In genomic region chr15:56467626-56468025, GRCh38 we compare ENCODE assay signal across 13 cellular contexts.
"Had no signal": no experiment of that assay in that cellular context is flagged by ENCODE, and none has a peak within 500 bp of the region (broad histone marks: within the 10 kb centered on the region; RNA-seq: fewer than 3 reads in every experiment).

No MANE protein-coding gene starts in this region.

- H3K9me3 ChIP-seq: thoracic aorta had no signal

- H3K27ac ChIP-seq: parathyroid adenoma, thoracic aorta had no signal

- H2AFZ ChIP-seq: parathyroid adenoma had no signal

- H3K79me2 ChIP-seq: parathyroid adenoma had no signal

- ATAC-seq: left ventricle myocardium superior; stimulated activated naive CD8-positive, alpha-beta T cell treated with anti-CD3 and anti-CD28 coated beads, Interleukin-15, amount 100 ng/mL, for 72 hours had no signal

- DNase-seq: activated CD4-positive, alpha-beta T cell treated with anti-CD3 and anti-CD28 coated beads, Interleukin-2, amount 10 ng/mL, durations not matched to agents 7 days and 5 days; activated CD4-positive, CD25-positive, alpha-beta regulatory T cell; activated naive CD8-positive, alpha-beta T cell treated with anti-CD3 and anti-CD28 coated beads, Interleukin-2, amount 10 ng/mL, durations not matched to agents 7 days and 5 days; anterior cingulate cortex; dermis blood vessel endothelial cell; glutamatergic neuron; left ventricle myocardium superior; retina; stimulated activated CD4-positive, alpha-beta T cell treated with anti-CD3 and anti-CD28 coated beads, Interleukin-4, amount 100 ng/mL, for 4 hours; stimulated activated naive CD8-positive, alpha-beta T cell treated with anti-CD3 and anti-CD28 coated beads, Interleukin-15, amount 100 ng/mL, for 72 hours had no signal

- H3K9me3 Mint-ChIP-seq: activated CD4-positive, alpha-beta T cell treated with anti-CD3 and anti-CD28 coated beads, Interleukin-2, amount 10 ng/mL, durations not matched to agents 7 days and 5 days; activated naive CD8-positive, alpha-beta T cell treated with anti-CD3 and anti-CD28 coated beads, Interleukin-2, amount 10 ng/mL, durations not matched to agents 7 days and 5 days; immature natural killer cell; stimulated activated naive CD8-positive, alpha-beta T cell treated with anti-CD3 and anti-CD28 coated beads, Interleukin-15, amount 100 ng/mL, for 72 hours had no signal

- H3K36me3 Mint-ChIP-seq: activated naive CD8-positive, alpha-beta T cell treated with anti-CD3 and anti-CD28 coated beads, Interleukin-2, amount 10 ng/mL, durations not matched to agents 7 days and 5 days; immature natural killer cell had no signal

- H3K9ac ChIP-seq: parathyroid adenoma had no signal

- H3K4me1 ChIP-seq: parathyroid adenoma had no signal

- H3K27ac Mint-ChIP-seq: stimulated activated naive CD8-positive, alpha-beta T cell treated with anti-CD3 and anti-CD28 coated beads, Interleukin-15, amount 100 ng/mL, for 72 hours had no signal

- H3K36me3 ChIP-seq: thoracic aorta had no signal
